Comparison of ENCODE assay signal across 8 cellular contexts in genomic region chr15:67066041-67067021, GRCh38. TPM values are rescaled to one million over a fixed set of nuclear protein-coding genes. Genes with fewer than 3 reads are reported as not detected.
A peak's percentile ranks its signal among the peaks of the same experiment; 100 is the strongest.
DNase-seq lines count a peak whose midpoint lies in the region; ATAC-seq and TF ChIP-seq lines count a peak whose summit lies in the region.

No MANE protein-coding gene starts in this region.

- H3K36me3 ChIP-seq in psoas muscle (ENCODE audit: insufficient read depth in 1 of 2, low read depth in 1 of 2): no peaks in the 10 kb centered on the region

- intact Hi-C loops in psoas muscle (cut with DNase I): loop anchor here (5.0 to 10.0 kb wide), 6 partner anchors 39 to 238 kb away; partner anchors contain the start of genes AAGAB (in 2 of the 2) and IQCH (in 2 of the 2)

- peaks cover 60% of the 10 kb centered on the region for H3K4me1 Mint-ChIP-seq in activated T-cell treated with anti-CD3 and anti-CD28 coated beads, Interleukin-2, amount 50 U/mL, for 24 hours (ENCODE audit: low read depth)

- no peaks in the 10 kb centered on the region for H3K27me3 ChIP-seq in psoas muscle (ENCODE audit: insufficient read depth in 3 of 3, low read length in 2 of 3)

- H3K36me3 Mint-ChIP-seq in activated T-cell treated with anti-CD3 and anti-CD28 coated beads, Interleukin-2, amount 50 U/mL, for 24 hours (ENCODE audit: low read depth): peaks cover 26% of the 10 kb centered on the region

- H3K4me1 ChIP-seq in psoas muscle: peaks cover 43% of the 10 kb centered on the region

- H3K4me3 ChIP-seq in fibroblast of the aortic adventitia (ENCODE audit: low read depth, low read length) (peak overlapping the region; percentile 96), psoas muscle (peak overlapping the region; percentile 91)

- TF ChIP-seq CTCF in fibroblast of the aortic adventitia (IDR thresholded peaks at IDR 0.05; ENCODE audit: insufficient read depth, low read length) (no peak), psoas muscle (IDR thresholded peaks at IDR 0.05) (no peak)

- peak; percentile 44 for DNase-seq in ELR (ENCODE audit: low read depth)
- DNase-seq in activated T-cell treated with anti-CD3 and anti-CD28 coated beads, Interleukin-2, amount 50 U/mL, for 24 hours: peak; percentile 68
- no peak for DNase-seq in fibroblast of the aortic adventitia (ENCODE audit: low read depth)
- DNase-seq in psoas muscle: peak in 1 of 2 donors; percentile 68
- DNase-seq in HuH-7 (ENCODE audit: low spot score): no peak

- H3K4me3 Mint-ChIP-seq in activated T-cell treated with anti-CD3 and anti-CD28 coated beads, Interleukin-2, amount 50 U/mL, for 24 hours: peak overlapping the region; percentile 90

- H3K9me3 ChIP-seq in psoas muscle: no peaks in the 10 kb centered on the region

- H3K27me3 Mint-ChIP-seq in activated T-cell treated with anti-CD3 and anti-CD28 coated beads, Interleukin-2, amount 50 U/mL, for 24 hours: peaks cover 16% of the 10 kb centered on the region

- no peaks in the 10 kb centered on the region for H3K9me3 Mint-ChIP-seq in activated T-cell treated with anti-CD3 and anti-CD28 coated beads, Interleukin-2, amount 50 U/mL, for 24 hours

- WGBS in psoas muscle, 3 donors: 0 to 1% (median 0%) methylated on average over 55 to 74 of the region's 74 CpGs

- H3K27ac Mint-ChIP-seq in activated T-cell treated with anti-CD3 and anti-CD28 coated beads, Interleukin-2, amount 50 U/mL, for 24 hours: peak overlapping the region; percentile 94

- peak overlapping the region; percentile 92 for H3K27ac ChIP-seq in psoas muscle

- peak; percentile 17 for ATAC-seq in HG03521 (IDR thresholded peaks at IDR 0.05; ENCODE audit: unreplicated experiment)
- peak in 3 of 4 donors; percentile 0 to 20 (median 9) for ATAC-seq in psoas muscle
- no peak for ATAC-seq in GM18498 (IDR thresholded peaks at IDR 0.05; ENCODE audit: unreplicated experiment)
- ATAC-seq in HG02763 (IDR thresholded peaks at IDR 0.05; ENCODE audit: unreplicated experiment): no peak

RNA-seq across cellular contexts. Expression of gene SMAD3, which starts 0.9 kb away (rescaled TPM):
- total RNA-seq in fibroblast of the aortic adventitia (ENCODE audit: low replicate concordance): 53.6 and 96.3 TPM in 2 replicates
- total RNA-seq in psoas muscle: 10 to 100 TPM; 25.7 to 47.6 (median 44.0) TPM
- polyA plus RNA-seq in psoas muscle: 10 to 100 TPM in 2 of 3 donors, 1 to 10 TPM in 1; 2.9 to 29.3 (median 20.3) TPM

Comparison
In these comparisons a context has a peak if more than half of its experiments do, and no peak if none do; other contexts are left out.
1. DNase-seq: peak in ELR (single experiment) and activated T-cell treated with anti-CD3 and anti-CD28 coated beads, Interleukin-2, amount 50 U/mL, for 24 hours (single experiment); none in fibroblast of the aortic adventitia (single experiment) and HuH-7 (single experiment).
2. ATAC-seq: peak in HG03521 (single experiment) and psoas muscle (3 of 4); none in GM18498 (single experiment) and HG02763 (single experiment).